Comparison of ENCODE assay signal across 17 cellular contexts in the genomic region with DNA sequence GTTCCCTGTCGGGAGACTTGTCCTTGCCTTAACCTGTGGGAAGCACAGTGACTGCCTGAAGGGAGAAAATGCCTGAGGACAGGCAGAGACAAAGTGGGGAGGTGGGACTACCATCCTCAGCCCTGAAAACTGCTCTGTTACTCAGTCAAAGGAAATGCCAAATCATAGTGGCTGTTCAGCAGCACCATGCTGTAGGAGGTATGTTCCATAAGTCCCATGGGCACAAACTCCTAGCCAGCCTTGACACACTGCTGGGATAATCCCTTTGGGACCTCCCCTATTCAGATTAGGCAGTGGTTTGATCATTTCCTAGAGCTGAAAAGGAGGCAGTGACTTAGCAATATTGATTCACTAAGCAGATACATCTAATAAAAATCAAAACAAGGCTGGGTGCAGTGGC.
A peak's percentile ranks its signal among the peaks of the same experiment; 100 is the strongest.
DNase-seq lines count a peak whose midpoint lies in the region; ATAC-seq, FAIRE-seq and TF ChIP-seq lines count a peak whose summit lies in the region.
"Had no signal": no experiment of that assay in that cellular context is flagged by ENCODE, and none has a peak within 500 bp of the region (broad histone marks: within the 10 kb centered on the region; RNA-seq: fewer than 3 reads in every experiment).

No MANE protein-coding gene starts in this region.

- H3K27ac Mint-ChIP-seq in H9 (peak overlapping the region in 2 of 3 experiments; percentile 45 to 52; a peak in 4 of 7 replicates), mesothelial cell of epicardium (no peak overlapping the region)
- no peak overlapping the region for H3K27ac Mint-ChIP-seq in stimulated activated naive B cell treated with anti-CD40 and anti-IgM and Interleukin-4, amounts not matched to agents 10 μg/mL and 1 μg/mL and 100 μg/mL, for 72 hours
- H3K27ac Mint-ChIP-seq: B cell; CD4-positive, alpha-beta T cell had no signal

- H4K91ac ChIP-seq in H9 (ENCODE audit: insufficient read length, low read depth, low read length), result no peak overlapping the region

- H3K79me2 ChIP-seq in H9 (ENCODE audit: insufficient read depth, low read length), result no peaks in the 10 kb centered on the region
- peaks cover 9% of the 10 kb centered on the region for H3K79me2 ChIP-seq in smooth muscle cell (ENCODE audit: low read depth)

- no peak overlapping the region for H2AFZ ChIP-seq in H9 (ENCODE audit: low read length)
- H2AFZ ChIP-seq in smooth muscle cell (ENCODE audit: low read depth), result no peak overlapping the region

- no peak overlapping the region for H2BK20ac ChIP-seq in H9 (ENCODE audit: low read depth, low read length, poor library complexity, severe bottlenecking)

- ATAC-seq in stimulated activated naive B cell treated with anti-CD40 and anti-IgM and Interleukin-4, amounts not matched to agents 10 μg/mL and 1 μg/mL and 100 μg/mL, for 72 hours (replicated peaks), result no peak
- ATAC-seq: GM12878, HCT116 had no signal

- H3K4me3 Mint-ChIP-seq in H9 (no peak overlapping the region), mesothelial cell of epicardium (no peak overlapping the region)
- no peak overlapping the region for H3K4me3 Mint-ChIP-seq in stimulated activated naive B cell treated with anti-CD40 and anti-IgM and Interleukin-4, amounts not matched to agents 10 μg/mL and 1 μg/mL and 100 μg/mL, for 72 hours
- H3K4me3 Mint-ChIP-seq: B cell; CD4-positive, alpha-beta T cell had no signal

- H3F3A ChIP-seq in smooth muscle cell (ENCODE audit: low read depth), result no peaks in the 10 kb centered on the region

- H3K9me3 ChIP-seq in H9 (ENCODE audit: control insufficient read depth, low read depth, low read length), result no peaks in the 10 kb centered on the region
- no peaks in the 10 kb centered on the region for H3K9me3 ChIP-seq in neutrophil
- H3K9me3 ChIP-seq in smooth muscle cell (replicated peaks; ENCODE audit: low read depth), result no peaks in the 10 kb centered on the region

- TF ChIP-seq CTCF in H9 (conservative IDR thresholded peaks at IDR 0.05) (no peak), bronchial epithelial cell (IDR thresholded peaks at IDR 0.05; ENCODE audit: insufficient read depth, low read length, severe bottlenecking) (no peak), neutrophil (IDR thresholded peaks at IDR 0.05) (no peak), smooth muscle cell (IDR thresholded peaks at IDR 0.05; ENCODE audit: borderline replicate concordance, insufficient read depth, poor library complexity, severe bottlenecking) (no peak), mesothelial cell of epicardium (IDR thresholded peaks at IDR 0.05; ENCODE audit: unreplicated experiment) (no peak)

- H3K9me3 Mint-ChIP-seq in H9 (peaks cover 23 to 24% of the 10 kb centered on the region in 2 experiments), mesothelial cell of epicardium (peaks cover 44% of the 10 kb centered on the region)
- H3K9me3 Mint-ChIP-seq in stimulated activated naive B cell treated with anti-CD40 and anti-IgM and Interleukin-4, amounts not matched to agents 10 μg/mL and 1 μg/mL and 100 μg/mL, for 72 hours, result peaks cover 17 to 18% of the 10 kb centered on the region in 2 donors

- H3K4me1 ChIP-seq in H9 (ENCODE audit: insufficient read depth, low read length) (no peaks in the 10 kb centered on the region; the same call in 1 of the 2 replicates), neutrophil (ENCODE audit: control insufficient read depth in 1 of 2, insufficient read depth in 1 of 2, low read depth in 1 of 2, low read length in 1 of 2) (peaks cover 0 to 20% of the 10 kb centered on the region in 2 experiments), smooth muscle cell (ENCODE audit: low read depth) (no peaks in the 10 kb centered on the region)

- H3K79me1 ChIP-seq in H9 (ENCODE audit: insufficient read depth, low read depth, low read length, poor library complexity, severe bottlenecking), result no peaks in the 10 kb centered on the region

- no peak overlapping the region for H4K5ac ChIP-seq in H9 (ENCODE audit: insufficient read length, low read depth, low read length)

- no peaks in the 10 kb centered on the region for H3K36me3 ChIP-seq in bronchial epithelial cell (ENCODE audit: control insufficient read depth, insufficient read depth, low read length)
- H3K36me3 ChIP-seq in neutrophil, result no peaks in the 10 kb centered on the region
- no peaks in the 10 kb centered on the region for H3K36me3 ChIP-seq in smooth muscle cell (ENCODE audit: low read depth)

- H3K56ac ChIP-seq in H9 (ENCODE audit: insufficient read length, low read depth, low read length), result no peak overlapping the region

- DNase-seq in ELF-1 (ENCODE audit: low read depth, low spot score) (peak; percentile 37), H9 (no peak), bronchial epithelial cell (ENCODE audit: low read depth) (no peak), smooth muscle cell (lab: John Stamatoyannopoulos, UW; ENCODE audit: unreplicated experiment) (no peak), mesothelial cell of epicardium (ENCODE audit: low spot score in 2 of 2, unreplicated experiment in 2 of 2) (no peak)
- no peak for DNase-seq in stimulated activated naive B cell treated with anti-CD40 and anti-IgM and Interleukin-4, amounts not matched to agents 10 μg/mL and 1 μg/mL and 100 μg/mL, for 72 hours
- DNase-seq: C1 segment of cervical spinal cord; Calu3; CD4-positive, alpha-beta T cell; DMS 273 treated with DMSO at 0.1 percent for 48 hours; GOT3; IMR-90 had no signal

- H3K4me3 ChIP-seq in bronchial epithelial cell (ENCODE audit: low read depth, low read length) (no peak overlapping the region), neutrophil (ENCODE audit: low read depth in 1 of 2, low read length in 1 of 2) (no peak overlapping the region), smooth muscle cell (no peak overlapping the region)
- H3K4me3 ChIP-seq: GM12878 had no signal

- H3K27ac ChIP-seq in H9 (ENCODE audit: insufficient read length, low read depth, low read length), result no peak overlapping the region
- peak overlapping the region; percentile 19 for H3K27ac ChIP-seq in neutrophil
- no peak overlapping the region for H3K27ac ChIP-seq in smooth muscle cell (ENCODE audit: low read depth)
- H3K27ac ChIP-seq: HL-60 had no signal

- WGBS in H9 (ENCODE audit: extremely low coverage, insufficient read length, low lambda C conversion rate), result no CpG with 5 or more reads among the region's 1 CpG
- WGBS in smooth muscle cell (ENCODE audit: low lambda C conversion rate), result 82% methylated on average over 1 of the region's 1 CpG

- no peak overlapping the region for H2BK120ac ChIP-seq in H9 (ENCODE audit: low read depth, low read length, poor library complexity, severe bottlenecking)

- peak; percentile 50 for FAIRE-seq in bronchial epithelial cell (lab: Jason Lieb, UNC)
- FAIRE-seq: GM12878 had no signal

- H3K23me2 ChIP-seq in H9 (ENCODE audit: insufficient read length, low read depth, low read length, poor library complexity, severe bottlenecking), result no peaks in the 10 kb centered on the region

- H4K8ac ChIP-seq in H9 (replicated peaks; ENCODE audit: insufficient read length, low read depth, low read length), result no peak overlapping the region

- no peak overlapping the region for H2BK12ac ChIP-seq in H9 (ENCODE audit: insufficient read length, low read depth, low read length)

- no peak overlapping the region for H3K9ac ChIP-seq in H9 (ENCODE audit: extremely low read depth, insufficient read length, low read length)
- no peak overlapping the region for H3K9ac ChIP-seq in smooth muscle cell (ENCODE audit: low read depth)

- no peaks in the 10 kb centered on the region for H3K27me3 Mint-ChIP-seq in H9 (ENCODE audit: low read depth)
- no peaks in the 10 kb centered on the region for H3K27me3 Mint-ChIP-seq in mesothelial cell of epicardium (ENCODE audit: low read depth)
- H3K27me3 Mint-ChIP-seq in stimulated activated naive B cell treated with anti-CD40 and anti-IgM and Interleukin-4, amounts not matched to agents 10 μg/mL and 1 μg/mL and 100 μg/mL, for 72 hours, result no peaks in the 10 kb centered on the region
- H3K27me3 Mint-ChIP-seq: B cell; CD4-positive, alpha-beta T cell had no signal

- H2AK5ac ChIP-seq in H9 (ENCODE audit: insufficient read length, low read length), result no peak overlapping the region

- H4K20me1 ChIP-seq in H9 (ENCODE audit: control insufficient read depth, insufficient read depth, insufficient read length), result no peaks in the 10 kb centered on the region
- H4K20me1 ChIP-seq in smooth muscle cell (ENCODE audit: low read depth), result no peaks in the 10 kb centered on the region

- H2BK15ac ChIP-seq in H9 (ENCODE audit: low read depth, low read length), result no peak overlapping the region

- H3K36me3 Mint-ChIP-seq in H9 (ENCODE audit: insufficient read depth in 1 of 3, low read depth in 3 of 3), result peaks cover 16 to 41% (median 21%) of the 10 kb centered on the region in 3 experiments
- peaks cover 54% of the 10 kb centered on the region for H3K36me3 Mint-ChIP-seq in mesothelial cell of epicardium
- H3K36me3 Mint-ChIP-seq in stimulated activated naive B cell treated with anti-CD40 and anti-IgM and Interleukin-4, amounts not matched to agents 10 μg/mL and 1 μg/mL and 100 μg/mL, for 72 hours, result peaks cover 25 to 50% of the 10 kb centered on the region in 2 donors

- no peak overlapping the region for H3K4ac ChIP-seq in H9 (ENCODE audit: low read depth, low read length)

- H2BK5ac ChIP-seq in H9 (ENCODE audit: insufficient read length, low read length), result no peak overlapping the region

- no peak overlapping the region for H3K4me2 ChIP-seq in H9 (ENCODE audit: insufficient read depth, insufficient read length, low read length)
- H3K4me2 ChIP-seq in smooth muscle cell, result no peak overlapping the region

- no peak overlapping the region for H3K23ac ChIP-seq in H9 (ENCODE audit: insufficient read length, low read depth, low read length)

- peaks cover 12 to 18% of the 10 kb centered on the region in 2 experiments for H3K4me1 Mint-ChIP-seq in H9
- H3K4me1 Mint-ChIP-seq in mesothelial cell of epicardium, result no peaks in the 10 kb centered on the region
- no peaks in the 10 kb centered on the region for H3K4me1 Mint-ChIP-seq in stimulated activated naive B cell treated with anti-CD40 and anti-IgM and Interleukin-4, amounts not matched to agents 10 μg/mL and 1 μg/mL and 100 μg/mL, for 72 hours
- H3K4me1 Mint-ChIP-seq: B cell had no signal

- H3K27me3 ChIP-seq in H9 (ENCODE audit: insufficient read depth, low read length), result no peaks in the 10 kb centered on the region
- H3K27me3 ChIP-seq in bronchial epithelial cell (ENCODE audit: control insufficient read depth, insufficient read depth, low read length), result no peaks in the 10 kb centered on the region
- H3K27me3 ChIP-seq in neutrophil, result no peaks in the 10 kb centered on the region
- no peaks in the 10 kb centered on the region for H3K27me3 ChIP-seq in smooth muscle cell (ENCODE audit: low read depth)

- H3K18ac ChIP-seq in H9 (ENCODE audit: insufficient read length, low read depth, low read length), result no peak overlapping the region

- H3T11ph ChIP-seq in H9 (ENCODE audit: low read length), result no peak overlapping the region

- H3K14ac ChIP-seq in H9 (ENCODE audit: insufficient read depth, low read length), result no peak overlapping the region

Comparison
In these comparisons a context has a peak if more than half of its experiments do, and no peak if none do; other contexts are left out.
1. H3K27ac Mint-ChIP-seq: peak in H9 (2 of 3); none in mesothelial cell of epicardium (single experiment) and stimulated activated naive B cell treated with anti-CD40 and anti-IgM and Interleukin-4, amounts not matched to agents 10 μg/mL and 1 μg/mL and 100 μg/mL, for 72 hours (single experiment).